Comparison of ENCODE assay signal across 8 cellular contexts in genomic region chr3:70531063-70531657, GRCh38.
DNase-seq lines count a peak whose midpoint lies in the region; ATAC-seq and TF ChIP-seq lines count a peak whose summit lies in the region.

No MANE protein-coding gene starts in this region.

- H3K9me2 ChIP-seq in OCI-LY7 (ENCODE audit: insufficient read depth, low read length): no peaks in the 10 kb centered on the region

- TF ChIP-seq POLR2A in esophagus muscularis mucosa (IDR thresholded peaks at IDR 0.05; ENCODE audit: low read depth): no peak

- H3K9me3 ChIP-seq in OCI-LY7 (ENCODE audit: low read length) (no peaks in the 10 kb centered on the region), esophagus muscularis mucosa (no peaks in the 10 kb centered on the region)

- no peaks in the 10 kb centered on the region for H3K4me1 Mint-ChIP-seq in activated CD8-positive, alpha-beta memory T cell treated with anti-CD3 and anti-CD28 coated beads, Interleukin-2, amount 10 ng/mL, durations not matched to agents 7 days and 5 days

- H3K27ac Mint-ChIP-seq in activated CD8-positive, alpha-beta memory T cell treated with anti-CD3 and anti-CD28 coated beads, Interleukin-2, amount 10 ng/mL, durations not matched to agents 7 days and 5 days: no peak overlapping the region

- no peaks in the 10 kb centered on the region for H3K36me3 ChIP-seq in OCI-LY7 (ENCODE audit: insufficient read depth, low read length)
- H3K36me3 ChIP-seq in esophagus muscularis mucosa: no peaks in the 10 kb centered on the region

- TF ChIP-seq CTCF in OCI-LY7 (conservative IDR thresholded peaks at IDR 0.05; ENCODE audit: low read length) (peak; percentile 88), esophagus muscularis mucosa (IDR thresholded peaks at IDR 0.05) (peak; percentile 62 to 67 (median 63))

- ATAC-seq in activated CD8-positive, alpha-beta memory T cell treated with anti-CD3 and anti-CD28 coated beads, Interleukin-2, amount 10 ng/mL, durations not matched to agents 7 days and 5 days: no peak
- ATAC-seq in HG03139 (IDR thresholded peaks at IDR 0.05; ENCODE audit: unreplicated experiment) (no peak), HG03460 (IDR thresholded peaks at IDR 0.05; ENCODE audit: unreplicated experiment) (no peak)

- H3K4me3 Mint-ChIP-seq in activated CD8-positive, alpha-beta memory T cell treated with anti-CD3 and anti-CD28 coated beads, Interleukin-2, amount 10 ng/mL, durations not matched to agents 7 days and 5 days: no peak overlapping the region

- H2AFZ ChIP-seq in OCI-LY7 (ENCODE audit: low read length): no peak overlapping the region

- POLR2A ChIA-PET in OCI-LY7 (lab: Charles Lee): interaction anchor here (0.6 kb wide), 1 partner anchor 379 kb away, joined by 3 read pairs; no protein-coding TSS in a partner anchor

- intact Hi-C loops in OCI-LY7 (cut with micrococcal nuclease; ENCODE audit: unreplicated experiment): loop anchor here (5.0 kb wide), 1 partner anchor 1121 kb away; no protein-coding TSS in a partner anchor
- intact Hi-C loops in esophagus muscularis mucosa (cut with DNase I): loop anchor here (10.0 kb wide), 2 partner anchors 466 to 1124 kb away; no protein-coding TSS in a partner anchor

- no peaks in the 10 kb centered on the region for H3K27me3 ChIP-seq in esophagus muscularis mucosa

- H3K4me2 ChIP-seq in OCI-LY7 (ENCODE audit: low read length): no peak overlapping the region

- no peaks in the 10 kb centered on the region for H3K79me2 ChIP-seq in OCI-LY7 (ENCODE audit: insufficient read depth, low read depth, low read length)

- H3K27me3 Mint-ChIP-seq in activated CD8-positive, alpha-beta memory T cell treated with anti-CD3 and anti-CD28 coated beads, Interleukin-2, amount 10 ng/mL, durations not matched to agents 7 days and 5 days: peaks cover 29% of the 10 kb centered on the region

- CTCF ChIA-PET in OCI-LY7 (lab: Charles Lee; ENCODE audit: unreplicated experiment): no interaction called here
- CTCF ChIA-PET in activated CD8-positive, alpha-beta memory T cell treated with anti-CD3 and anti-CD28 coated beads, Interleukin-2, amount 10 ng/mL, durations not matched to agents 7 days and 5 days (lab: Charles Lee): no interaction called here

- H3K36me3 Mint-ChIP-seq in activated CD8-positive, alpha-beta memory T cell treated with anti-CD3 and anti-CD28 coated beads, Interleukin-2, amount 10 ng/mL, durations not matched to agents 7 days and 5 days: no peaks in the 10 kb centered on the region

- TF ChIP-seq EP300 in esophagus muscularis mucosa (IDR thresholded peaks at IDR 0.05): no peak

- H3K4me3 ChIP-seq in OCI-LY7 (ENCODE audit: low read depth, low read length, poor library complexity, severe bottlenecking): no peak overlapping the region
- H3K4me3 ChIP-seq in esophagus muscularis mucosa: no peak overlapping the region

- H3K4me1 ChIP-seq in OCI-LY7 (ENCODE audit: insufficient read depth, low read length, poor library complexity, severe bottlenecking): no peaks in the 10 kb centered on the region
- peaks cover 0 to 36% (median 29%) of the 10 kb centered on the region in 4 donors for H3K4me1 ChIP-seq in esophagus muscularis mucosa

- no peaks in the 10 kb centered on the region for H4K20me1 ChIP-seq in OCI-LY7 (ENCODE audit: insufficient read depth, low read length)

- H3K27ac ChIP-seq in OCI-LY7 (ENCODE audit: low read depth, low read length, poor library complexity, severe bottlenecking) (no peak overlapping the region), esophagus muscularis mucosa (replicated peaks in 1 of 4) (peak overlapping the region in 3 of 4 donors; percentile 5 to 55 (median 22))

- BruUV-seq in OCI-LY7 (replicated peaks; lab: Mats Ljungman, UMichigan): no TSS peak

- H3K9me3 Mint-ChIP-seq in activated CD8-positive, alpha-beta memory T cell treated with anti-CD3 and anti-CD28 coated beads, Interleukin-2, amount 10 ng/mL, durations not matched to agents 7 days and 5 days (ENCODE audit: low read depth): no peaks in the 10 kb centered on the region

- 42% methylated on average over 4 of the region's 4 CpGs for WGBS in esophagus muscularis mucosa

- DNase-seq in NCI-H187 treated with DMSO at 0.1 percent for 48 hours (lab: John Stamatoyannopoulos, UW) (peak; percentile 1), NCI-H187 (lab: John Stamatoyannopoulos, UW) (no peak), OCI-LY7 (ENCODE audit: low spot score) (peak; percentile 14), esophagus muscularis mucosa (ENCODE audit: extremely low spot score) (no peak), retina (peak; percentile 44)
- no peak for DNase-seq in activated CD8-positive, alpha-beta memory T cell treated with anti-CD3 and anti-CD28 coated beads, Interleukin-2, amount 10 ng/mL, durations not matched to agents 7 days and 5 days

Comparison
In these comparisons a context has a peak if more than half of its experiments do, and no peak if none do; other contexts are left out.
1. DNase-seq: peak in NCI-H187 treated with DMSO at 0.1 percent for 48 hours (single experiment), OCI-LY7 (single experiment) and retina (single experiment); none in NCI-H187 (0 of 2), esophagus muscularis mucosa (single experiment) and activated CD8-positive, alpha-beta memory T cell treated with anti-CD3 and anti-CD28 coated beads, Interleukin-2, amount 10 ng/mL, durations not matched to agents 7 days and 5 days (single experiment).